Comparison of ENCODE assay signal across 9 cellular contexts in genomic region chr11:111596319-111596718, GRCh38. TPM values are rescaled to one million over a fixed set of nuclear protein-coding genes. Genes with fewer than 3 reads are reported as not detected.
"Had no signal": no experiment of that assay in that cellular context is flagged by ENCODE, and none has a peak within 500 bp of the region (broad histone marks: within the 10 kb centered on the region; RNA-seq: fewer than 3 reads in every experiment).

No MANE protein-coding gene starts in this region.

- H3K27me3 Mint-ChIP-seq: IgD-negative memory B cell had no signal

- DNase-seq: GM23248, GOT3, H7, HFFc6 had no signal

- H3K4me1 ChIP-seq: HAP-1 had no signal

- H3K9ac ChIP-seq: GM23248 had no signal

- H3K27ac ChIP-seq: GM23248, HL-60 had no signal

- H3K36me3 ChIP-seq: HAP-1 had no signal

- ATAC-seq: HCT116, HepG2 had no signal

- H2AFZ ChIP-seq: GM23248 had no signal

- H3K36me3 Mint-ChIP-seq: IgD-negative memory B cell had no signal

- H3K27ac Mint-ChIP-seq: HFFc6, IgD-negative memory B cell had no signal

- H3K4me3 ChIP-seq: GM23248, HAP-1 had no signal

- H3K4me3 Mint-ChIP-seq: HFFc6, IgD-negative memory B cell had no signal

- H3K9me3 Mint-ChIP-seq: HFFc6, IgD-negative memory B cell had no signal

RNA-seq across cellular contexts. Expression of gene LAYN, which starts 55.8 kb away (rescaled TPM):
- total RNA-seq: HepG2 had no signal
